ENCODE assay signal across 8 cellular contexts in the genomic region with DNA sequence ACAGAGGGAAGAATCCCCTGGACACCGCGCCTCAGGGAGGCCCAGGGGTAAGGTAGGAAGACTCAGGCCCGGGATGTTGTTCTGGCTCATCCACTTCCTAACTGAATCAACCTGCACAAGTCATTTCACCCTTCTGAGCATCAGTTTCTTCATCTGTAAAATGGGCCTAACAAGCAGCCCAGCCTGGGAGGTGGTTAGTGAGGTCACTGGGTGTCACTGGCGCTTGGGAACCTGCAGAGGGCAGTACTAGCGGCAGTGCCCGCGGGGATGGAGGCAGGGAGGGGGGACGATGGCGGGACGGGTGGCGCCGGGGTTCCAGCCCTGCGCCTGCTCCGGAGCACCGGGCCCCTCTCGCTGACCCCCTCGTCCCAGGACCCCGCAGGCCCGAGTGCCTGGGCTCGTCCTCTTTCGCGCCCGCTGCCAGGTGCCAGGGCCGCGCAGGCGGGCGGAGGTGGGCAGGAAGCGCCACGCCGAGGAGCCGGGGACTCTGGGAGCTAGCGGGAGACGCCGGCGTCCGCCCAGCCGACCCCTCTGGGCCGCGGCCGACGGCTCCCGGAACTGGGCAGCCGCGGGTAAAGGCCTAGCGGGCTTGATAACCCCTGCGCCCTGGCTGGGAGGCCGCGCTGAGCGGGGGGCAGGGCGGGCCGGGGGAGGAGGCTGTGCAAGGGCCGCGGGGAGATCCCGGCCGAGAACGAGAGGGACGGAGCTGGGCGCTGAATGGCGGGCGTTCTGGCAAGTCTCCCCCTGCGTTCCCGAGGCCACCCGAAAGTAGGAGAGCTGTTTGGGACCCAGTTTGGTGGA. TPM values are rescaled to one million over a fixed set of nuclear protein-coding genes. Genes with fewer than 3 reads are reported as not detected.
A peak's percentile ranks its signal among the peaks of the same experiment; 100 is the strongest.
DNase-seq lines count a peak whose midpoint lies in the region; ATAC-seq and TF ChIP-seq lines count a peak whose summit lies in the region.

A gene with protein sequence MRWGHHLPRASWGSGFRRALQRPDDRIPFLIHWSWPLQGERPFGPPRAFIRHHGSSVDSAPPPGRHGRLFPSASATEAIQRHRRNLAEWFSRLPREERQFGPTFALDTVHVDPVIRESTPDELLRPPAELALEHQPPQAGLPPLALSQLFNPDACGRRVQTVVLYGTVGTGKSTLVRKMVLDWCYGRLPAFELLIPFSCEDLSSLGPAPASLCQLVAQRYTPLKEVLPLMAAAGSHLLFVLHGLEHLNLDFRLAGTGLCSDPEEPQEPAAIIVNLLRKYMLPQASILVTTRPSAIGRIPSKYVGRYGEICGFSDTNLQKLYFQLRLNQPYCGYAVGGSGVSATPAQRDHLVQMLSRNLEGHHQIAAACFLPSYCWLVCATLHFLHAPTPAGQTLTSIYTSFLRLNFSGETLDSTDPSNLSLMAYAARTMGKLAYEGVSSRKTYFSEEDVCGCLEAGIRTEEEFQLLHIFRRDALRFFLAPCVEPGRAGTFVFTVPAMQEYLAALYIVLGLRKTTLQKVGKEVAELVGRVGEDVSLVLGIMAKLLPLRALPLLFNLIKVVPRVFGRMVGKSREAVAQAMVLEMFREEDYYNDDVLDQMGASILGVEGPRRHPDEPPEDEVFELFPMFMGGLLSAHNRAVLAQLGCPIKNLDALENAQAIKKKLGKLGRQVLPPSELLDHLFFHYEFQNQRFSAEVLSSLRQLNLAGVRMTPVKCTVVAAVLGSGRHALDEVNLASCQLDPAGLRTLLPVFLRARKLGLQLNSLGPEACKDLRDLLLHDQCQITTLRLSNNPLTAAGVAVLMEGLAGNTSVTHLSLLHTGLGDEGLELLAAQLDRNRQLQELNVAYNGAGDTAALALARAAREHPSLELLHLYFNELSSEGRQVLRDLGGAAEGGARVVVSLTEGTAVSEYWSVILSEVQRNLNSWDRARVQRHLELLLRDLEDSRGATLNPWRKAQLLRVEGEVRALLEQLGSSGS (plus strand): TSS at position 255 of the 801 bp plus-strand sequence. CDS start 2,679 bp downstream, outside the sequence.

- H3K36me3 ChIP-seq in HUES6 (ENCODE audit: control insufficient read depth, insufficient read depth, low read length) (no peaks in the 10 kb centered on the region), neuron (ENCODE audit: insufficient read depth, low read length) (no peaks in the 10 kb centered on the region)

- peak within 1 kb of the TSS; percentile 49 for H2AFZ ChIP-seq in neuron (ENCODE audit: low read depth, low read length)

- no peaks in the 10 kb centered on the region for H3K9me3 ChIP-seq in HUES6 (ENCODE audit: control insufficient read depth, insufficient read depth, low read depth, low read length)
- H3K9me3 ChIP-seq in neuron (ENCODE audit: low read length): no peaks in the 10 kb centered on the region

- H3K4me1 ChIP-seq in HUES6 (ENCODE audit: control insufficient read depth, insufficient read depth, low read length) (peaks cover 21% of the 10 kb centered on the region), foreskin keratinocyte (peaks cover 25% of the 10 kb centered on the region), neuron (ENCODE audit: insufficient read depth, low read length) (no peaks in the 10 kb centered on the region)

- H3K27me3 ChIP-seq in HUES6 (ENCODE audit: control insufficient read depth, insufficient read depth, low read length): no peaks in the 10 kb centered on the region
- no peaks in the 10 kb centered on the region for H3K27me3 ChIP-seq in foreskin keratinocyte
- H3K27me3 ChIP-seq in neuron (ENCODE audit: insufficient read depth, low read length): peaks cover 13% of the 10 kb centered on the region

- ATAC-seq in GM21390 (IDR thresholded peaks at IDR 0.05; ENCODE audit: unreplicated experiment) (peak; percentile 94), foreskin keratinocyte (peak; percentile 74)

- DNase-seq in DMS 273 treated with DMSO at 0.1 percent for 48 hours (lab: John Stamatoyannopoulos, UW) (peak; percentile 17), RPMI8226 (peak; percentile 83), activated gamma-delta T cell (lab: John Stamatoyannopoulos, UW) (peak; percentile 40), foreskin keratinocyte (peak; percentile 49 to 74), stromal cell of bone marrow (ENCODE audit: low read depth) (peak; percentile 69)

- peak within 1 kb of the TSS; percentile 73 for H3K27ac ChIP-seq in HUES6 (ENCODE audit: low read depth, low read length)
- peak within 1 kb of the TSS; percentile 53 for H3K27ac ChIP-seq in foreskin keratinocyte

- TF ChIP-seq CTCF in foreskin keratinocyte (conservative IDR thresholded peaks at IDR 0.05): peak; percentile 89

- H3K9ac ChIP-seq in HUES6 (ENCODE audit: low read length): peak within 1 kb of the TSS; percentile 85

- H3K4me3 ChIP-seq in HUES6 (ENCODE audit: low read depth, low read length): peak within 1 kb of the TSS; percentile 78
- peak within 1 kb of the TSS; percentile 25 for H3K4me3 ChIP-seq in neuron (ENCODE audit: low read length)

RNA-seq across cellular contexts. Expression of the gene that starts here (rescaled TPM):
- total RNA-seq in foreskin keratinocyte: 9.9 and 12.6 TPM in 2 replicates
- 6.5 and 7.3 TPM in 2 replicates for polyA plus RNA-seq in foreskin keratinocyte

Comparison
In these comparisons a context has a peak if more than half of its experiments do, and no peak if none do; other contexts are left out.
1. Peak in every context shown above with its lines: DNase-seq, ATAC-seq, H3K4me3 ChIP-seq and H3K27ac ChIP-seq.
2. DNase-seq: peak in every context shown above with its lines; median percentile 83 in RPMI8226; 69 in stromal cell of bone marrow; 62 in foreskin keratinocyte; 40 in activated gamma-delta T cell; 17 in DMS 273 treated with DMSO at 0.1 percent for 48 hours.